In genomic region chr4:36099509-36099908, GRCh38 we compare ENCODE assay signal across 18 cellular contexts.
"Had no signal": no experiment of that assay in that cellular context is flagged by ENCODE, and none has a peak within 500 bp of the region (broad histone marks: within the 10 kb centered on the region; RNA-seq: fewer than 3 reads in every experiment).

No MANE protein-coding gene starts in this region.

- DNase-seq: activated CD4-positive, alpha-beta T cell treated with anti-CD3 and anti-CD28 coated beads for 4 hours; activated CD8-positive, alpha-beta T cell treated with anti-CD3 and anti-CD28 coated beads for 36 hours; activated gamma-delta T cell treated with Interleukin-2 at 50 U/mL for 16 hours; activated naive CD8-positive, alpha-beta T cell treated with anti-CD3 and anti-CD28 coated beads, Interleukin-2, amount 10 ng/mL, durations not matched to agents 7 days and 5 days; activated T-cell treated with anti-CD3 and anti-CD28 coated beads, Interleukin-2, amount 50 U/mL, for 48 hours; cerebellar nuclear complex; cortex of kidney; heart left ventricle; kidney glomerular epithelial cell; left ventricle myocardium inferior; mammary epithelial cell; stimulated activated naive CD4-positive, alpha-beta T cell; T-helper 17 cell had no signal

- H3K9me3 Mint-ChIP-seq: activated CD8-positive, alpha-beta T cell treated with anti-CD3 and anti-CD28 coated beads for 36 hours had no signal

- H3K4me3 Mint-ChIP-seq: activated CD8-positive, alpha-beta T cell treated with anti-CD3 and anti-CD28 coated beads for 36 hours; activated naive CD8-positive, alpha-beta T cell treated with anti-CD3 and anti-CD28 coated beads, Interleukin-2, amount 10 ng/mL, durations not matched to agents 7 days and 5 days; neural crest cell; T-helper 17 cell; WTC11 had no signal

- H3K4me3 ChIP-seq: ascending aorta, breast epithelium, gastroesophageal sphincter, heart left ventricle, left ventricle myocardium inferior had no signal

- ATAC-seq: activated CD8-positive, alpha-beta T cell treated with anti-CD3 and anti-CD28 coated beads for 36 hours; gastroesophageal sphincter; heart left ventricle; T-helper 17 cell; WTC11 had no signal

- H3K27ac Mint-ChIP-seq: activated CD8-positive, alpha-beta T cell treated with anti-CD3 and anti-CD28 coated beads for 36 hours; activated naive CD8-positive, alpha-beta T cell treated with anti-CD3 and anti-CD28 coated beads, Interleukin-2, amount 10 ng/mL, durations not matched to agents 7 days and 5 days; T-helper 17 cell; WTC11 had no signal

- H3K4me1 Mint-ChIP-seq: activated naive CD8-positive, alpha-beta T cell treated with anti-CD3 and anti-CD28 coated beads, Interleukin-2, amount 10 ng/mL, durations not matched to agents 7 days and 5 days; neural crest cell; WTC11 had no signal

- H3K27me3 Mint-ChIP-seq: activated CD8-positive, alpha-beta T cell treated with anti-CD3 and anti-CD28 coated beads for 36 hours; activated naive CD8-positive, alpha-beta T cell treated with anti-CD3 and anti-CD28 coated beads, Interleukin-2, amount 10 ng/mL, durations not matched to agents 7 days and 5 days; T-helper 17 cell had no signal
